ENCODE assay signal across 15 cellular contexts in genomic region chr15:61050844-61051569, GRCh38.
DNase-seq lines count a peak whose midpoint lies in the region; ATAC-seq and FAIRE-seq lines count a peak whose summit lies in the region.
"Had no signal": no experiment of that assay in that cellular context is flagged by ENCODE, and none has a peak within 500 bp of the region (broad histone marks: within the 10 kb centered on the region; RNA-seq: fewer than 3 reads in every experiment).

No MANE protein-coding gene starts in this region.

- H3K27me3 ChIP-seq in rectal smooth muscle tissue (ENCODE audit: control insufficient read depth, insufficient read depth, low read length) (no peaks in the 10 kb centered on the region), H7 (ENCODE audit: control insufficient read depth, insufficient read depth, low read length) (no peaks in the 10 kb centered on the region), small intestine (ENCODE audit: control insufficient read depth in 2 of 2, insufficient read depth in 2 of 2, low read length in 2 of 2) (no peaks in the 10 kb centered on the region)

- no peak overlapping the region for H3K4me3 ChIP-seq in rectal smooth muscle tissue (ENCODE audit: low read length)
- no peak overlapping the region for H3K4me3 ChIP-seq in H7 (ENCODE audit: insufficient read depth, low read depth, low read length)
- no peak overlapping the region for H3K4me3 ChIP-seq in small intestine (ENCODE audit: low read depth in 1 of 2, low read length in 2 of 2)

- H3K36me3 ChIP-seq in rectal smooth muscle tissue (ENCODE audit: control insufficient read depth, insufficient read depth, low read length), result no peaks in the 10 kb centered on the region
- H3K36me3 ChIP-seq in H7 (replicated peaks; ENCODE audit: control insufficient read depth, insufficient read depth, low read length), result no peaks in the 10 kb centered on the region
- H3K36me3 ChIP-seq in small intestine (ENCODE audit: control insufficient read depth in 2 of 2, insufficient read depth in 2 of 2, low read length in 2 of 2), result no peaks in the 10 kb centered on the region

- H3K27ac ChIP-seq in rectal smooth muscle tissue (ENCODE audit: low read depth, low read length) (peak overlapping the region; percentile 16), small intestine (ENCODE audit: low read depth in 1 of 2, low read length in 1 of 2) (no peak overlapping the region)
- H3K27ac ChIP-seq: 22Rv1 had no signal

- peak; percentile 54 for ATAC-seq in esophagus mucosa

- DNase-seq in DMS53 (lab: John Stamatoyannopoulos, UW), result peak; percentile 65
- DNase-seq in DMS53 treated with DMSO at 0.1 percent for 48 hours (lab: John Stamatoyannopoulos, UW; ENCODE audit: unreplicated experiment), result no peak
- DNase-seq in M059J (ENCODE audit: low read depth), result peak; percentile 33
- no peak for DNase-seq in H7
- DNase-seq in small intestine, result no peak
- no peak for DNase-seq in nucleus accumbens (lab: John Stamatoyannopoulos, UW)
- DNase-seq: activated CD4-positive, CD25-positive, alpha-beta regulatory T cell treated with anti-CD3 and anti-CD28 coated beads, Interleukin-2, amount 50 U/mL, for 72 hours; central memory CD4-positive, alpha-beta T cell; NCI-H1092; NCI-H2171; stimulated activated CD4-positive, alpha-beta T cell treated with anti-CD3 and anti-CD28 coated beads, Interleukin-4, amount 100 ng/mL, for 24 hours had no signal

- H3K9ac ChIP-seq in rectal smooth muscle tissue (ENCODE audit: low read length), result no peak overlapping the region

- no peaks in the 10 kb centered on the region for H3K9me3 ChIP-seq in small intestine (ENCODE audit: control insufficient read depth, low read depth)

- FAIRE-seq in small intestine (lab: Jason Lieb, UNC), result no peak
- FAIRE-seq: islet of Langerhans had no signal

- WGBS in small intestine, 3 donors, result 72 to 83% (median 83%) methylated on average over 6 of the region's 6 CpGs

- H3K4me1 ChIP-seq in rectal smooth muscle tissue (ENCODE audit: control insufficient read depth, insufficient read depth, low read length) (peaks cover 2% of the 10 kb centered on the region), small intestine (ENCODE audit: control insufficient read depth in 2 of 2, insufficient read depth in 1 of 2, low read depth in 1 of 2, low read length in 1 of 2) (no peaks in the 10 kb centered on the region)

Comparison
In these comparisons a context has a peak if more than half of its experiments do, and no peak if none do; other contexts are left out.
1. DNase-seq: peak in DMS53 (single experiment) and M059J (single experiment); none in DMS53 treated with DMSO at 0.1 percent for 48 hours (single experiment), H7 (single experiment), small intestine (single experiment) and nucleus accumbens (0 of 56).